In genomic region chr13:39729161-39729560, GRCh38 we compare ENCODE assay signal across 19 cellular contexts.
"Had no signal": no experiment of that assay in that cellular context is flagged by ENCODE, and none has a peak within 500 bp of the region (broad histone marks: within the 10 kb centered on the region; RNA-seq: fewer than 3 reads in every experiment).

No MANE protein-coding gene starts in this region.

- ATAC-seq: activated T-cell treated with anti-CD3 and anti-CD28 coated beads, Interleukin-2, amount 50 U/mL, for 72 hours; esophagus mucosa; gastrocnemius medialis; left ventricle myocardium superior; natural killer cell had no signal

- DNase-seq: activated CD4-positive, alpha-beta memory T cell treated with anti-CD3 and anti-CD28 coated beads, Interleukin-2, amount 10 ng/mL, durations not matched to agents 7 days and 5 days; activated CD4-positive, alpha-beta T cell treated with anti-CD3 and anti-CD28 coated beads, Interleukin-2, amount 10 ng/mL, durations not matched to agents 24 days and 14 days; activated effector memory CD4-positive, alpha-beta T cell treated with Interleukin-2 at 50 U/mL for 16 hours; activated naive CD4-positive, alpha-beta T cell treated with anti-CD3 and anti-CD28 coated beads for 36 hours; activated naive CD8-positive, alpha-beta T cell treated with anti-CD3 and anti-CD28 coated beads, Interleukin-2, amount 10 ng/mL, durations not matched to agents 7 days and 5 days; activated T-cell treated with anti-CD3 and anti-CD28 coated beads, Interleukin-2, amount 50 U/mL, for 72 hours; amniotic stem cell; effector CD8-positive, alpha-beta T cell; gastrocnemius medialis; hypothalamus; left ventricle myocardium superior; midbrain; natural killer cell; spleen; stimulated activated CD4-positive, alpha-beta T cell treated with anti-CD3 and anti-CD28 coated beads, Interleukin-4, amount 100 ng/mL, for 24 hours; stimulated activated naive CD4-positive, alpha-beta T cell treated with Interleukin-2 at 50 U/mL for 16 hours; upper lobe of left lung had no signal

- H3K27me3 ChIP-seq: gastrocnemius medialis, spleen, upper lobe of left lung had no signal

- H3K4me1 ChIP-seq: gastrocnemius medialis, spleen, upper lobe of left lung had no signal

- H3K9me3 ChIP-seq: gastrocnemius medialis, spleen, upper lobe of left lung had no signal

- H3K27ac ChIP-seq: coronary artery, gastrocnemius medialis, spleen, upper lobe of left lung had no signal

- H3K4me3 ChIP-seq: coronary artery, gastrocnemius medialis, spleen, upper lobe of left lung had no signal
